ENCODE assay signal across 31 cellular contexts in the genomic region with DNA sequence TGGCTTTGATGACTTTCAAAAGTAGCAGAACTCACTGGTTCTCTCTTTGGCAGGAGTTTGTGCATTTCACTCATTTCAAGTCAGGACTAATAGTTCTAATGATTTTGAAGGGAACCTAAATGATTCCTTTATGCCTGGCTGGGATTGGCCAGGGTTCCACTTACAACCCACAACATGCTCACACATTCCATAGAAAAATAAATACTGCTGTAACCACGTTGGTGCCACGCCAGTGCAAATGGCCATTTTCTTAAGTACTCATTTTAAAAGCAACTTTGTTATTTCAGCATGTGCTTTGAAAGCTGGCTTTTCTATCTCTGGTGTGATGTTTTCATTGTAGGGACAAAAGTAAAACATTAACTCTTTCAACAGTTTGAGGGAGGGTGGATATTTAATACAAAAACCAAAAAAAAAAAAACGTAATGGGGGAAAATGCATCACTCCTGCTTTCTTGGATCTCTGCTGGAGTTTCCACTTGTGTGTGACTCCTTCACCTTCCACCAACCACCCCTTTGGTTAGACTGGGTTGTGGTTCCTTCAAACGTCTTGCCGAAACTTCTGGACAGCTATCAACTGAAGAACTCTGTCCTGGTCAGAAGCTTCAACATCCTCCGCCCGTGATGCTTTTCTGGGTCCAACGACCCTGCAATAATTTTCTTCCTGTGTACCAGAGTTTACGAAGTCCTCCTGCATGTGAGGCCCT.
DNase-seq lines count a peak whose midpoint lies in the region; ATAC-seq and TF ChIP-seq lines count a peak whose summit lies in the region.
"Had no signal": no experiment of that assay in that cellular context is flagged by ENCODE, and none has a peak within 500 bp of the region (broad histone marks: within the 10 kb centered on the region; RNA-seq: fewer than 3 reads in every experiment).

No MANE protein-coding gene starts in this region.

- H3K4me3 Mint-ChIP-seq in activated CD4-positive, alpha-beta T cell treated with anti-CD3 and anti-CD28 coated beads, Interleukin-2, amount 10 ng/mL, durations not matched to agents 7 days and 5 days: no peak overlapping the region
- H3K4me3 Mint-ChIP-seq: activated T-cell treated with anti-CD3 and anti-CD28 coated beads, Interleukin-2, amount 50 U/mL, for 24 hours; CD4-positive, alpha-beta memory T cell; GM23338; naive B cell; stimulated activated naive B cell treated with anti-CD40 and anti-IgM and Interleukin-4, amounts not matched to agents 10 μg/mL and 1 μg/mL and 100 μg/mL, for 72 hours had no signal

- ATAC-seq in GM19035 (IDR thresholded peaks at IDR 0.05; ENCODE audit: unreplicated experiment): no peak
- ATAC-seq: foreskin keratinocyte; GM23338; SK-N-SH treated with all-trans-retinoic acid at 6 μM for 48 hours; stimulated activated naive B cell treated with anti-CD40 and anti-IgM and Interleukin-4, amounts not matched to agents 10 μg/mL and 1 μg/mL and 100 μg/mL, for 72 hours had no signal

- CTCF ChIA-PET in activated CD4-positive, alpha-beta T cell treated with anti-CD3 and anti-CD28 coated beads, Interleukin-2, amount 10 ng/mL, durations not matched to agents 7 days and 5 days (lab: Charles Lee): interaction anchor here (1.6 kb wide), 1 partner anchor 16 kb away, joined by 4 read pairs; no protein-coding TSS in a partner anchor

- TF ChIP-seq CTCF in fibroblast of mammary gland (conservative IDR thresholded peaks at IDR 0.05; ENCODE audit: control insufficient read depth, insufficient read depth, low read depth, low read length): no peak

- H3K9ac ChIP-seq in adipocyte (ENCODE audit: low read length): no peak overlapping the region

- H3K9me3 ChIP-seq in adipocyte (ENCODE audit: control insufficient read depth, low read length): no peaks in the 10 kb centered on the region
- H3K9me3 ChIP-seq: adrenal gland, spleen, testis, uterus had no signal

- peak; percentile 87 for DNase-seq in Caki2 (ENCODE audit: low read depth)
- peak; percentile 51 for DNase-seq in adipocyte (ENCODE audit: low read depth)
- peak; percentile 24 for DNase-seq in fibroblast of mammary gland (ENCODE audit: low read depth)
- DNase-seq in renal cortical epithelial cell (ENCODE audit: low read depth): peak; percentile 90
- DNase-seq in NCI-H1436 treated with DMSO at 0.1 percent for 48 hours (lab: John Stamatoyannopoulos, UW): no peak
- DNase-seq in activated CD4-positive, alpha-beta T cell treated with anti-CD3 and anti-CD28 coated beads, Interleukin-2, amount 10 ng/mL, durations not matched to agents 7 days and 5 days: no peak
- DNase-seq: activated CD4-positive, alpha-beta T cell treated with anti-CD3 and anti-CD28 coated beads for 4 hours; activated naive CD4-positive, alpha-beta T cell; activated T-cell treated with anti-CD3 and anti-CD28 coated beads, Interleukin-2, amount 50 U/mL, for 24 hours; adrenal gland; CD4-positive, alpha-beta memory T cell; dermis blood vessel endothelial cell; foreskin keratinocyte; GDM1; Kasumi-1; mesendoderm; naive B cell; NCI-H1092; NCI-H1930; NCI-H2227 treated with DMSO at 0.1 percent for 48 hours; occipital lobe; retina; spleen; stimulated activated CD4-positive, alpha-beta T cell treated with anti-CD3 and anti-CD28 coated beads, Interleukin-4, amount 100 ng/mL, for 1 hour; stimulated activated naive B cell treated with anti-CD40 and anti-IgM and Interleukin-4, amounts not matched to agents 10 μg/mL and 1 μg/mL and 100 μg/mL, for 72 hours; T-helper 2 cell; testis; uterus had no signal

- no peaks in the 10 kb centered on the region for H3K36me3 Mint-ChIP-seq in activated CD4-positive, alpha-beta T cell treated with anti-CD3 and anti-CD28 coated beads, Interleukin-2, amount 10 ng/mL, durations not matched to agents 7 days and 5 days (ENCODE audit: low read depth)
- H3K36me3 Mint-ChIP-seq: CD4-positive, alpha-beta memory T cell; naive B cell had no signal

- no peak overlapping the region for H3K27ac Mint-ChIP-seq in activated CD4-positive, alpha-beta T cell treated with anti-CD3 and anti-CD28 coated beads, Interleukin-2, amount 10 ng/mL, durations not matched to agents 7 days and 5 days
- H3K27ac Mint-ChIP-seq: activated T-cell treated with anti-CD3 and anti-CD28 coated beads, Interleukin-2, amount 50 U/mL, for 24 hours; CD4-positive, alpha-beta memory T cell; GM23338; naive B cell; stimulated activated naive B cell treated with anti-CD40 and anti-IgM and Interleukin-4, amounts not matched to agents 10 μg/mL and 1 μg/mL and 100 μg/mL, for 72 hours had no signal

- H3K27me3 ChIP-seq in adipocyte (replicated peaks; ENCODE audit: control insufficient read depth, insufficient read depth, low read length): no peaks in the 10 kb centered on the region
- H3K27me3 ChIP-seq: adrenal gland, foreskin keratinocyte, testis, uterus had no signal

- H3K9me3 Mint-ChIP-seq in activated CD4-positive, alpha-beta T cell treated with anti-CD3 and anti-CD28 coated beads, Interleukin-2, amount 10 ng/mL, durations not matched to agents 7 days and 5 days: peaks cover 6% of the 10 kb centered on the region

- H3K4me1 Mint-ChIP-seq in activated CD4-positive, alpha-beta T cell treated with anti-CD3 and anti-CD28 coated beads, Interleukin-2, amount 10 ng/mL, durations not matched to agents 7 days and 5 days: peaks cover 12% of the 10 kb centered on the region
- H3K4me1 Mint-ChIP-seq: GM23338, naive B cell had no signal

- H3K36me3 ChIP-seq in adipocyte (ENCODE audit: control insufficient read depth, insufficient read depth, low read length, severe bottlenecking): no peaks in the 10 kb centered on the region
- H3K36me3 ChIP-seq: adrenal gland, spleen, uterus had no signal

- H3K27me3 Mint-ChIP-seq in activated CD4-positive, alpha-beta T cell treated with anti-CD3 and anti-CD28 coated beads, Interleukin-2, amount 10 ng/mL, durations not matched to agents 7 days and 5 days: no peaks in the 10 kb centered on the region
- H3K27me3 Mint-ChIP-seq: activated T-cell treated with anti-CD3 and anti-CD28 coated beads, Interleukin-2, amount 50 U/mL, for 24 hours had no signal

- H3K4me1 ChIP-seq in adipocyte (ENCODE audit: control insufficient read depth, insufficient read depth, low read length): peaks cover 22% of the 10 kb centered on the region
- H3K4me1 ChIP-seq: adrenal gland, foreskin keratinocyte, spleen, testis, uterus had no signal

- in situ Hi-C loops in Caki2 (cut with HindIII; ENCODE audit: low pct_unique_long_range_greater_than_20kb, low sequenced_read_pairs): no loop called here

- H3K4me3 ChIP-seq in adipocyte (ENCODE audit: low read length): no peak overlapping the region
- no peak overlapping the region for H3K4me3 ChIP-seq in fibroblast of mammary gland (ENCODE audit: control insufficient read depth, low read depth, low read length)
- H3K4me3 ChIP-seq: adrenal gland, GM23338, spleen, testis, uterus had no signal

- POLR2A ChIA-PET in activated CD4-positive, alpha-beta T cell treated with anti-CD3 and anti-CD28 coated beads, Interleukin-2, amount 10 ng/mL, durations not matched to agents 7 days and 5 days (lab: Charles Lee): no interaction called here

Comparison
In these comparisons a context has a peak if more than half of its experiments do, and no peak if none do; other contexts are left out.
1. DNase-seq: peak in Caki2 (single experiment), adipocyte (single experiment), fibroblast of mammary gland (single experiment) and renal cortical epithelial cell (single experiment); none in NCI-H1436 treated with DMSO at 0.1 percent for 48 hours (single experiment) and activated CD4-positive, alpha-beta T cell treated with anti-CD3 and anti-CD28 coated beads, Interleukin-2, amount 10 ng/mL, durations not matched to agents 7 days and 5 days (single experiment).